Comparison of ENCODE assay signal across 22 cellular contexts in genomic region chr4:67048530-67048929, GRCh38.
"Had no signal": no experiment of that assay in that cellular context is flagged by ENCODE, and none has a peak within 500 bp of the region (broad histone marks: within the 10 kb centered on the region; RNA-seq: fewer than 3 reads in every experiment).

No MANE protein-coding gene starts in this region.

- ATAC-seq: effector memory CD8-positive, alpha-beta T cell; left ventricle myocardium superior; lower lobe of right lung; naive thymus-derived CD8-positive, alpha-beta T cell; psoas muscle; right cardiac atrium; stimulated activated effector memory CD8-positive, alpha-beta T cell treated with anti-CD3 and anti-CD28 coated beads, Interleukin-12 subunit alpha, Interleukin-12 subunit beta, amount 100 ng/mL, for 72 hours had no signal

- H3K27me3 ChIP-seq: ovary, sigmoid colon, stomach, tibial artery had no signal

- DNase-seq: dermis blood vessel endothelial cell; effector memory CD8-positive, alpha-beta T cell; hypothalamus; immature natural killer cell; islet precursor cell; left ventricle myocardium superior; lower lobe of right lung; naive thymus-derived CD8-positive, alpha-beta T cell; occipital lobe; ovary; posterior cingulate gyrus; psoas muscle; right cardiac atrium; sigmoid colon; stimulated activated CD4-positive, alpha-beta T cell treated with anti-CD3 and anti-CD28 coated beads, Interleukin-2, amount 100 ng/mL, for 24 hours; stimulated activated CD4-positive, alpha-beta T cell treated with anti-CD3 and anti-CD28 coated beads, Interleukin-4, amount 100 ng/mL, for 24 hours; stimulated activated naive CD4-positive, alpha-beta T cell treated with Interleukin-2 at 50 U/mL for 16 hours; stomach; tibial artery had no signal

- H3K4me1 ChIP-seq: lower lobe of right lung, psoas muscle, sigmoid colon, stomach, tibial artery had no signal

- H3K9me3 ChIP-seq: lower lobe of right lung, ovary, psoas muscle, sigmoid colon, stomach, tibial artery had no signal

- H3K4me3 Mint-ChIP-seq: effector memory CD8-positive, alpha-beta T cell; immature natural killer cell; naive thymus-derived CD8-positive, alpha-beta T cell; stimulated activated effector memory CD8-positive, alpha-beta T cell treated with anti-CD3 and anti-CD28 coated beads, Interleukin-12 subunit alpha, Interleukin-12 subunit beta, amount 100 ng/mL, for 72 hours; type B pancreatic cell had no signal

- H3K36me3 ChIP-seq: lower lobe of right lung, ovary, sigmoid colon, stomach, tibial artery had no signal

- H3K27ac Mint-ChIP-seq: effector memory CD8-positive, alpha-beta T cell; immature natural killer cell; naive thymus-derived CD8-positive, alpha-beta T cell; stimulated activated effector memory CD8-positive, alpha-beta T cell treated with anti-CD3 and anti-CD28 coated beads, Interleukin-12 subunit alpha, Interleukin-12 subunit beta, amount 100 ng/mL, for 72 hours; type B pancreatic cell had no signal

- H3K36me3 Mint-ChIP-seq: immature natural killer cell; naive thymus-derived CD8-positive, alpha-beta T cell; stimulated activated effector memory CD8-positive, alpha-beta T cell treated with anti-CD3 and anti-CD28 coated beads, Interleukin-12 subunit alpha, Interleukin-12 subunit beta, amount 100 ng/mL, for 72 hours; type B pancreatic cell had no signal

- H3K4me3 ChIP-seq: coronary artery, lower lobe of right lung, ovary, psoas muscle, sigmoid colon, stomach, tibial artery had no signal

- H3K27me3 Mint-ChIP-seq: effector memory CD8-positive, alpha-beta T cell; type B pancreatic cell had no signal

- H3K4me1 Mint-ChIP-seq: immature natural killer cell; naive thymus-derived CD8-positive, alpha-beta T cell; stimulated activated effector memory CD8-positive, alpha-beta T cell treated with anti-CD3 and anti-CD28 coated beads, Interleukin-12 subunit alpha, Interleukin-12 subunit beta, amount 100 ng/mL, for 72 hours had no signal

- H3K27ac ChIP-seq: coronary artery, lower lobe of right lung, ovary, psoas muscle, sigmoid colon, stomach, tibial artery had no signal
